In the genomic region with DNA sequence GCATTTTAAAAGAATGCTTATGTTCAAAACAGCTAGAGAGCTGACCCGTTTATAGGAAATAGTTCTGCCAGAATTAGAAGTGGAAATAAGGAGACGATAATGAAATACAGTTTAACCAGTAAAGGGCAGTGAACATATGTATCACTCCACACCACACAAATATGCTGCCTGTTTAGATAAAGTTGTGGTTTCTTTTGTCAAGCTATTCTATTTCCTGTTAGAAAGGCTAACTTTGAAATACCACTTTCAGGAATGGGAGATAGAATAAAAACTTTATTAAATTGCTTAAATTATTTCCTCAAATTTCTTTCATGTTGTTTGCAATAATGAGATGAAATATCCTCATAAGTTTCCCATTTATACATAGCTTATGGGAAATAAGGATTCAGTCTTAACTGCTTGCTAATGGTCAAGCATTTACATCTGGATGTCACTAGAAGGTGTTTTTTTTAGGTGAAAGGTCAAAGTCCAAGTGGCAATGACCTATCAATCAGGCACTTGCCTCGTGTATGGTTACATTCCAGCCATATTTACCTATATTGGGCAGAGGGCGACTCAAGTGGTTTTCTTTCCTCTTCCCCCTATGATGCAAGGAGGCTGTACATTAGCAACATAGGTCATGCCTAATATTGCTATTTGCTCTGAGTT, we compare ENCODE assay signal across 21 cellular contexts.
DNase-seq lines count a peak whose midpoint lies in the region; ATAC-seq and TF ChIP-seq lines count a peak whose summit lies in the region.
"Had no signal": no experiment of that assay in that cellular context is flagged by ENCODE, and none has a peak within 500 bp of the region (broad histone marks: within the 10 kb centered on the region; RNA-seq: fewer than 3 reads in every experiment).

No MANE protein-coding gene starts in this region.

- DNase-seq in H4 (ENCODE audit: low spot score), result peak; percentile 51
- DNase-seq in RPMI7951 (ENCODE audit: low read depth), result peak; percentile 37
- peak; percentile 81 for DNase-seq in choroid plexus epithelial cell (ENCODE audit: low read depth)
- DNase-seq in osteocyte (ENCODE audit: extremely low spot score, unreplicated experiment), result no peak
- DNase-seq in stimulated activated CD4-positive, alpha-beta T cell treated with anti-CD3 and anti-CD28 coated beads, Interleukin-4, amount 100 ng/mL, for 1 hour, result no peak
- DNase-seq in testis, result no peak
- no peak for DNase-seq in Right ventricle myocardium superior
- DNase-seq: activated CD4-positive, alpha-beta T cell treated with anti-CD3 and anti-CD28 coated beads, Interleukin-2, amount 50 U/mL, for 48 hours; activated T-cell treated with anti-CD3 and anti-CD28 coated beads, Interleukin-2, amount 50 U/mL, for 72 hours; C1 segment of cervical spinal cord; DMS79 treated with DMSO at 0.1 percent for 48 hours; effector memory CD4-positive, alpha-beta T cell; natural killer cell; NCI-H2029 treated with DMSO at 0.1 percent for 48 hours; NCI-H526 had no signal

- no peaks in the 10 kb centered on the region for H3K36me3 ChIP-seq in testis (ENCODE audit: low read depth, missing control alignments)

- intact Hi-C loops in testis (cut with DNase I; ENCODE audit: low total_unique reads) (no loop called here), Right ventricle myocardium superior (cut with DNase I) (no loop called here)

- no peaks in the 10 kb centered on the region for H3K27me3 Mint-ChIP-seq in osteocyte (ENCODE audit: unreplicated experiment)
- H3K27me3 Mint-ChIP-seq: central memory CD8-positive, alpha-beta T cell had no signal

- no peaks in the 10 kb centered on the region for H3K9me3 Mint-ChIP-seq in osteocyte (ENCODE audit: unreplicated experiment)
- H3K9me3 Mint-ChIP-seq: central memory CD8-positive, alpha-beta T cell; GM23338; natural killer cell; stimulated activated memory B cell treated with anti-CD40 and anti-IgM and Interleukin-4, amounts not matched to agents 10 μg/mL and 1 μg/mL and 100 μg/mL, for 72 hours had no signal

- no peak for TF ChIP-seq CTCF in choroid plexus epithelial cell (conservative IDR thresholded peaks at IDR 0.05; ENCODE audit: low read depth, low read length)
- no peak for TF ChIP-seq CTCF in osteocyte (IDR thresholded peaks at IDR 0.05)
- no peak for TF ChIP-seq CTCF in testis (IDR thresholded peaks at IDR 0.05)

- no peak for ATAC-seq in Right ventricle myocardium superior (ENCODE audit: poor library complexity)
- ATAC-seq: activated T-cell treated with anti-CD3 and anti-CD28 coated beads, Interleukin-2, amount 50 U/mL, for 72 hours; GM23338; Panc1; stimulated activated memory B cell treated with anti-CD40 and anti-IgM and Interleukin-4, amounts not matched to agents 10 μg/mL and 1 μg/mL and 100 μg/mL, for 72 hours had no signal

- H3K4me3 ChIP-seq in choroid plexus epithelial cell (ENCODE audit: low read depth, low read length), result no peak overlapping the region
- no peak overlapping the region for H3K4me3 ChIP-seq in testis
- H3K4me3 ChIP-seq: GM23338, lung had no signal

- H3K27me3 ChIP-seq in testis, result no peaks in the 10 kb centered on the region

- H3K4me1 Mint-ChIP-seq in osteocyte (ENCODE audit: unreplicated experiment), result peaks cover 25% of the 10 kb centered on the region

- WGBS in testis, 2 donors, result 48 to 55% methylated on average over 4 of the region's 4 CpGs

- H3K4me3 Mint-ChIP-seq in osteocyte (ENCODE audit: unreplicated experiment), result no peak overlapping the region
- H3K4me3 Mint-ChIP-seq: activated T-cell treated with anti-CD3 and anti-CD28 coated beads, Interleukin-2, amount 50 U/mL, for 72 hours; central memory CD8-positive, alpha-beta T cell; GM23338; natural killer cell; stimulated activated memory B cell treated with anti-CD40 and anti-IgM and Interleukin-4, amounts not matched to agents 10 μg/mL and 1 μg/mL and 100 μg/mL, for 72 hours; type B pancreatic cell had no signal

- H3K27ac ChIP-seq in testis, result no peak overlapping the region

- H3K27ac Mint-ChIP-seq in osteocyte (ENCODE audit: unreplicated experiment), result peak overlapping the region; percentile 56
- H3K27ac Mint-ChIP-seq: GM23338; natural killer cell; stimulated activated memory B cell treated with anti-CD40 and anti-IgM and Interleukin-4, amounts not matched to agents 10 μg/mL and 1 μg/mL and 100 μg/mL, for 72 hours; type B pancreatic cell had no signal

- H3K4me1 ChIP-seq in testis, result peaks cover 21% of the 10 kb centered on the region

- no peak for TF ChIP-seq POLR2A in testis (IDR thresholded peaks at IDR 0.05)

- H3K36me3 Mint-ChIP-seq in osteocyte (ENCODE audit: unreplicated experiment), result no peaks in the 10 kb centered on the region
- H3K36me3 Mint-ChIP-seq: natural killer cell; stimulated activated memory B cell treated with anti-CD40 and anti-IgM and Interleukin-4, amounts not matched to agents 10 μg/mL and 1 μg/mL and 100 μg/mL, for 72 hours; type B pancreatic cell had no signal

- H3K9me3 ChIP-seq in testis, result no peaks in the 10 kb centered on the region

Comparison
In these comparisons a context has a peak if more than half of its experiments do, and no peak if none do; other contexts are left out.
1. DNase-seq: peak in H4 (single experiment), RPMI7951 (single experiment) and choroid plexus epithelial cell (single experiment); none in osteocyte (single experiment), stimulated activated CD4-positive, alpha-beta T cell treated with anti-CD3 and anti-CD28 coated beads, Interleukin-4, amount 100 ng/mL, for 1 hour (single experiment), testis (single experiment) and Right ventricle myocardium superior (single experiment).